ENCODE assay signal across 8 cellular contexts in the genomic region with DNA sequence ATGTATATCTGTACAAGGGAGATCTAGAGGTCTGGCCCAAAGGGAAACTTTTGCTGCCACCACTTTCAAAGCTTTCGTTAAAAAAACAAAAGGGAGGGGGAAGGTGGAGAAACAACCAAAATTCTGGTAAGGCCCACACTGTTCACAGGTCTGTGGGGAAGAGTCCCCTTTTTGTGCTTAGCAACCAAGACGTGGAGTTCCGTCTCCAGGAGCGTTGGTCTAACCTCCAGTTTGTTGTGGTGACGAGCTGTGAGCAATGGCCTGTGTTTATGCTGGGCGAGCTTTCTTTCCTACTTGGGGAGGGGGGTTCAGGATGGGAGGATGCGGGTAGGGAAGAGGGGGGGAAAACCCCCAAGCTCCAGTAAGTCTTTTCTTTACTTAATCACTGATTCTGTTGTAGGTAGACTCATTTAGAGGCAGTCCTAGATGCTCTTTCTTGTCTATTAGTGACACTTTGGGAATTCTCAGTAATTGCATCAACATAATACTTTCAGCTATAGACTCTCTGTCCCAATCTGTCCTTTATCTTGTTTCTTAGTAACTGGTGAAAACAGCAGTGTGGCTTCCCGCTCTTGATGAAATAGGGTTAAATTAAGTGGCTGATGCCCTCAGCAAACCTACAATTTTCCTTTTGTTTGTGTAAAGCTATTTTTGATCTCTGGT. TPM values are rescaled to one million over a fixed set of nuclear protein-coding genes. Genes with fewer than 3 reads are reported as not detected.
DNase-seq lines count a peak whose midpoint lies in the region; ATAC-seq and TF ChIP-seq lines count a peak whose summit lies in the region.

No MANE protein-coding gene starts in this region.

- DNase-seq in COLO668 (lab: John Stamatoyannopoulos, UW; ENCODE audit: unreplicated experiment) (peak; percentile 20), HuH-7.5 (ENCODE audit: low spot score) (peak; percentile 31), WERI-Rb-1 (peak; percentile 23), lung microvascular endothelial cell (ENCODE audit: low read depth in 2 of 2) (peak; percentile 48 to 95), NCI-H2029 (lab: John Stamatoyannopoulos, UW) (no peak)
- DNase-seq in central memory CD4-positive, alpha-beta T cell = peak; percentile 89
- peak; percentile 39 to 60 for DNase-seq in stimulated activated CD8-positive, alpha-beta memory T cell treated with anti-CD3 and anti-CD28 coated beads, Interleukin-4, amount 100 ng/mL, for 1 hour (ENCODE audit: low read depth in 2 of 2, low spot score in 1 of 2)

- H3K36me3 ChIP-seq in WERI-Rb-1 = peaks cover 4% of the 10 kb centered on the region; the same call in 1 of the 2 replicates

- TF ChIP-seq CTCF in WERI-Rb-1 (IDR thresholded peaks at IDR 0.05; ENCODE audit: low read depth, low read length) = no peak

- peak overlapping the region; percentile 83 for H3K27ac ChIP-seq in WERI-Rb-1

- H3K27me3 ChIP-seq in WERI-Rb-1 (ENCODE audit: insufficient read depth, low read depth, severe bottlenecking) = no peaks in the 10 kb centered on the region

- H3K9me3 ChIP-seq in WERI-Rb-1 (ENCODE audit: severe bottlenecking) = no peaks in the 10 kb centered on the region

- ATAC-seq in GM21423 (IDR thresholded peaks at IDR 0.05; ENCODE audit: unreplicated experiment) = peak; percentile 29

- H3K4me3 ChIP-seq in WERI-Rb-1 (ENCODE audit: low read depth, low read length) = peak overlapping the region; percentile 99

RNA-seq across cellular contexts. Expression of gene HIPK1, which starts 1.5 kb away (rescaled TPM):
- total RNA-seq in lung microvascular endothelial cell = 23.5 and 41.9 TPM in 2 replicates

RNA-seq across cellular contexts. Expression of gene DCLRE1B, which starts 25.5 kb away (rescaled TPM):
- 1.4 and 1.5 TPM in 2 replicates for total RNA-seq in lung microvascular endothelial cell

RNA-seq across cellular contexts. Expression of gene AP4B1, which starts 26.0 kb away (rescaled TPM):
- 13.5 and 17.5 TPM in 2 replicates for total RNA-seq in lung microvascular endothelial cell

RNA-seq across cellular contexts. Expression of gene BCL2L15, which starts 43.2 kb away (rescaled TPM):
- total RNA-seq in lung microvascular endothelial cell = under 0.01 and 0.22 TPM in 2 replicates

RNA-seq across cellular contexts. Expression of gene OLFML3, which starts 48.6 kb away (rescaled TPM):
- total RNA-seq in lung microvascular endothelial cell = 5.8 and 8.7 TPM in 2 replicates
